In the genomic region with DNA sequence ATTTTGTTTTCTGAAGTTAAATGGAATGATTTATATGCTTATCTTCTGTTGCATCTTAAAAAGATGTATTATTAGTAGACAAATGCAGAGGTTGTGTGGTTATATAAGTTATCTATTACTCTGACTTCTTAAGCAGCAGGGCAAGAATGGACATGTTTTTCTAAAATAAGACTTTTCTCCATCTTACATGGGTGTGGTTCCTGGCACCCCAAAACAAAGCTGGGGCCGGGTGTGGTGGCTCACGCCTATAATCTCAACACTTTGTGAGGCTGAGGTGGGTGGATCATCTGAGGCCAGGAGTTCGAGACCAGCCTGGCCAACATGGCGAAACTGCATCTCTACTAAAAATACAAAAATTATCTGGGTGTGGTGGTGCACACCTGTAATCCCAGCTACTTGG, we compare ENCODE assay signal across 7 cellular contexts.
A peak's percentile ranks its signal among the peaks of the same experiment; 100 is the strongest.
DNase-seq lines count a peak whose midpoint lies in the region; ATAC-seq, FAIRE-seq and TF ChIP-seq lines count a peak whose summit lies in the region.
"Not testable (repeated sequence)": the region's sequence is repeated elsewhere in the genome, so short reads cannot be mapped to it uniquely, and the experiment has no call there.

No MANE protein-coding gene starts in this region.

- 0 out of 2 replicates have a peak overlapping the region, but pooled peaks have one; percentile 0 for H3K27ac ChIP-seq in GM23338 (ENCODE audit: low read depth)
- peak overlapping the region; percentile 63 for H3K27ac ChIP-seq in endothelial cell of umbilical vein (ENCODE audit: insufficient read depth, low read depth, low read length)
- H3K27ac ChIP-seq in gastroesophageal sphincter: peak overlapping the region in 3 of 4 donors; percentile 9 to 56 (median 38)
- peak overlapping the region in 11 of 21 experiments; percentile 17 to 68 (median 51) for H3K27ac ChIP-seq in skin epidermis

- H3K4me1 Mint-ChIP-seq in GM23338: not testable (repeated sequence)
- H3K4me1 Mint-ChIP-seq in activated naive CD4-positive, alpha-beta T cell treated with anti-CD3 and anti-CD28 coated beads, Interleukin-2, amount 50 U/mL, for 24 hours: peaks cover 19% of the 10 kb centered on the region
- peaks cover 15% of the 10 kb centered on the region for H3K4me1 Mint-ChIP-seq in mesothelial cell of epicardium

- FAIRE-seq in endothelial cell of umbilical vein (lab: Jason Lieb, UNC): not testable (repeated sequence)

- not testable (repeated sequence) for H3K4me3 Mint-ChIP-seq in GM23338; activated naive CD4-positive, alpha-beta T cell treated with anti-CD3 and anti-CD28 coated beads, Interleukin-2, amount 50 U/mL, for 24 hours; mesothelial cell of epicardium

- H2AFZ ChIP-seq in GM23338; endothelial cell of umbilical vein (ENCODE audit: low read depth, low read length): not testable (repeated sequence)

- BruUV-seq in endothelial cell of umbilical vein (replicated peaks; lab: Mats Ljungman, UMichigan): TSS peak; percentile 57

- TF ChIP-seq CTCF in GM23338 (conservative IDR thresholded peaks at IDR 0.05; ENCODE audit: low read depth in 2 of 2); endothelial cell of umbilical vein (IDR thresholded peaks at IDR 0.05; ENCODE audit: extremely low read depth in 1 of 2, insufficient read depth in 1 of 2, low read depth in 1 of 2, low read length in 2 of 2); gastroesophageal sphincter (IDR thresholded peaks at IDR 0.05); mesothelial cell of epicardium (IDR thresholded peaks at IDR 0.05; ENCODE audit: unreplicated experiment): not testable (repeated sequence)

- H3K4me1 ChIP-seq in GM23338 (ENCODE audit: insufficient read depth); gastroesophageal sphincter: not testable (repeated sequence)
- H3K4me1 ChIP-seq in endothelial cell of umbilical vein (ENCODE audit: control insufficient read depth, extremely low read depth, insufficient read depth, low read length): peaks cover 20% of the 10 kb centered on the region

- not testable (repeated sequence) for H3K9me3 Mint-ChIP-seq in GM23338; activated naive CD4-positive, alpha-beta T cell treated with anti-CD3 and anti-CD28 coated beads, Interleukin-2, amount 50 U/mL, for 24 hours; mesothelial cell of epicardium

- ATAC-seq in GM23338, gastroesophageal sphincter: not testable (repeated sequence)

- POLR2A ChIA-PET in endothelial cell of umbilical vein (lab: Charles Lee): interaction anchor here (0.6 to 1.1 kb wide), 2 partner anchors 15 to 190 kb away, joined by 3 read pairs; a partner anchor contains a TSS

- H3K36me3 ChIP-seq in GM23338 (ENCODE audit: insufficient read depth); endothelial cell of umbilical vein (ENCODE audit: control insufficient read depth in 2 of 2, extremely low read depth in 1 of 2, insufficient read depth in 2 of 2, low read length in 2 of 2); gastroesophageal sphincter: not testable (repeated sequence)

- not testable (repeated sequence) for H3K27me3 Mint-ChIP-seq in GM23338 (ENCODE audit: insufficient read depth, low read depth, poor library complexity); activated naive CD4-positive, alpha-beta T cell treated with anti-CD3 and anti-CD28 coated beads, Interleukin-2, amount 50 U/mL, for 24 hours; mesothelial cell of epicardium (ENCODE audit: low read depth)

- H3K9ac ChIP-seq in endothelial cell of umbilical vein (replicated peaks; ENCODE audit: extremely low read depth, insufficient read depth, low read length): peak overlapping the region; percentile 23

- not testable (repeated sequence) for H3K27me3 ChIP-seq in GM23338 (ENCODE audit: insufficient read depth); endothelial cell of umbilical vein (ENCODE audit: control insufficient read depth in 2 of 2, insufficient read depth in 2 of 2, low read length in 2 of 2); gastroesophageal sphincter

- H3K79me2 ChIP-seq in GM23338 (replicated peaks; ENCODE audit: insufficient read depth); endothelial cell of umbilical vein (ENCODE audit: control insufficient read depth, insufficient read depth, low read length): not testable (repeated sequence)

- H3K36me3 Mint-ChIP-seq in GM23338 (ENCODE audit: low read depth); mesothelial cell of epicardium: not testable (repeated sequence)
- H3K36me3 Mint-ChIP-seq in activated naive CD4-positive, alpha-beta T cell treated with anti-CD3 and anti-CD28 coated beads, Interleukin-2, amount 50 U/mL, for 24 hours: peaks cover 12% of the 10 kb centered on the region

- not testable (repeated sequence) for DNase-seq in GM23338 (ENCODE audit: low spot score); endothelial cell of umbilical vein (ENCODE audit: low read depth, low spot score); mesothelial cell of epicardium (ENCODE audit: low spot score in 2 of 2, unreplicated experiment in 2 of 2)
- DNase-seq in NCI-H69 (lab: John Stamatoyannopoulos, UW): peak; percentile 65

- H3K9me2 ChIP-seq in GM23338 (ENCODE audit: insufficient read depth): not testable (repeated sequence)

- not testable (repeated sequence) for H3K27ac Mint-ChIP-seq in GM23338
- peak overlapping the region; percentile 46 for H3K27ac Mint-ChIP-seq in activated naive CD4-positive, alpha-beta T cell treated with anti-CD3 and anti-CD28 coated beads, Interleukin-2, amount 50 U/mL, for 24 hours
- H3K27ac Mint-ChIP-seq in mesothelial cell of epicardium: peak overlapping the region; percentile 0

- dilution Hi-C loops in endothelial cell of umbilical vein (cut with MboI; ENCODE audit: extremely low pct_ligation_motif_present, low sequenced_read_pairs): not testable (repeated sequence)

- H3K4me3 ChIP-seq in GM23338; endothelial cell of umbilical vein (replicated peaks in 1 of 3; ENCODE audit: insufficient read depth in 1 of 3, low read depth in 1 of 3, low read length in 3 of 3); gastroesophageal sphincter; skin epidermis: not testable (repeated sequence)

- H3K9me1 ChIP-seq in endothelial cell of umbilical vein (replicated peaks; ENCODE audit: control insufficient read depth, extremely low read depth, insufficient read depth, low read length): not testable (repeated sequence)

- H3K9me3 ChIP-seq in endothelial cell of umbilical vein (replicated peaks; ENCODE audit: control insufficient read depth, insufficient read depth, low read length); gastroesophageal sphincter: not testable (repeated sequence)

- not testable (repeated sequence) for H3K4me2 ChIP-seq in GM23338
- H3K4me2 ChIP-seq in endothelial cell of umbilical vein (ENCODE audit: insufficient read depth, low read length): peak overlapping the region; percentile 14

- CTCF ChIA-PET in endothelial cell of umbilical vein (lab: Charles Lee): interaction anchor here (0.7 to 2.8 kb wide), 47 partner anchors 9 to 604 kb away, joined by 3 to 53 read pairs (median 5); a partner anchor contains a TSS

- not testable (repeated sequence) for H4K20me1 ChIP-seq in GM23338 (replicated peaks; ENCODE audit: insufficient read depth); endothelial cell of umbilical vein (replicated peaks; ENCODE audit: control insufficient read depth, extremely low read depth, insufficient read depth, low read length)

- no CpG with 5 or more reads among the region's 4 CpGs for WGBS in gastroesophageal sphincter (ENCODE audit: low coverage in 1 of 2), 2 donors

- H3F3A ChIP-seq in GM23338 (replicated peaks; ENCODE audit: low read depth): not testable (repeated sequence)

- intact Hi-C loops in endothelial cell of umbilical vein (cut with micrococcal nuclease): loop anchor here (2.0 to 10.0 kb wide), 2 partner anchors 74 to 470 kb away; no protein-coding TSS in a partner anchor

- TF ChIP-seq EP300 in gastroesophageal sphincter (IDR thresholded peaks at IDR 0.05): not testable (repeated sequence)

- not testable (repeated sequence) for TF ChIP-seq POLR2A in endothelial cell of umbilical vein (IDR thresholded peaks at IDR 0.05; ENCODE audit: low read depth, low read length); gastroesophageal sphincter (IDR thresholded peaks at IDR 0.05)

Comparison
In these comparisons a context has a peak if more than half of its experiments do, and no peak if none do; other contexts are left out.
1. H3K27ac ChIP-seq: peak in every context shown above with its lines; median percentile 63 in endothelial cell of umbilical vein; 51 in skin epidermis; 38 in gastroesophageal sphincter; 0 in GM23338.